Comparison of ENCODE assay signal across 12 cellular contexts in the genomic region with DNA sequence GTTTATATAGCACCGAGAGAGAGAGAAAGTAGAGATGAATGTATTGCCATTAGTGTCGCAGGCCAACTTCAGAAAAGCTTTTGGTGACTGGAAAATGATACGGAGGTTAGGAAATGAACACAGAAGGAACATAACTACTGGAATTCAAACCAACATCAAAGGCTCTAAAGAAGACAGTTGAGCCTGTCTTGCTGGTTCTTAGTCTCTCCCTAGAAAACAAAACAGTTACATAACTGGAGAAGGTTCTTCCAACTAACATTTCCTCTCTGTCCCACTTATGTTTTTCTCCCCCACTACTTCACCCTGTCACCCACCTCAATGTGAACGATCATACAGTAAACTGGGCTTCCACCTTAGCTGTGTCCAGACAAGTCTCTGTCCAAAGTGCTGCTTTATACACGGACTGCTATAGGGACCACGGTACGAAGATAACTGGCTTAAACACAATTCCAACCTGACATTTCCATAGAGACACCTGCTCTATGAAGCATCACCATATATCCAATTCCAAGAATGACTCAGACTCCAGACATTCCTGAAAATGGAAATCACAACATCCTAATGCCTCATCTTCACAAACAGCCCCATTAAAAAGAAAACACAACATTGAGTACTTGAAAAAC.
A peak's percentile ranks its signal among the peaks of the same experiment; 100 is the strongest.
DNase-seq lines count a peak whose midpoint lies in the region; ATAC-seq and TF ChIP-seq lines count a peak whose summit lies in the region.
"Had no signal": no experiment of that assay in that cellular context is flagged by ENCODE, and none has a peak within 500 bp of the region (broad histone marks: within the 10 kb centered on the region; RNA-seq: fewer than 3 reads in every experiment).

No MANE protein-coding gene starts in this region.

- TF ChIP-seq EP300 in suprapubic skin (IDR thresholded peaks at IDR 0.05), result no peak

- CTCF ChIA-PET in activated naive CD4-positive, alpha-beta T cell treated with anti-CD3 and anti-CD28 coated beads, Interleukin-2, amount 10 ng/mL, durations not matched to agents 7 days and 5 days (lab: Charles Lee), result interaction anchor here (1.0 kb wide), 1 partner anchor 86 kb away, joined by 3 read pairs; no protein-coding TSS in a partner anchor
- CTCF ChIA-PET in RWPE1 (lab: Yijun Ruan, JAX), result interaction anchor here (0.6 kb wide), 1 partner anchor 9 kb away, joined by 6 read pairs; no protein-coding TSS in a partner anchor

- no peaks in the 10 kb centered on the region for H3K9me3 Mint-ChIP-seq in activated naive CD4-positive, alpha-beta T cell treated with anti-CD3 and anti-CD28 coated beads, Interleukin-2, amount 10 ng/mL, durations not matched to agents 7 days and 5 days
- H3K9me3 Mint-ChIP-seq in glutamatergic neuron (ENCODE audit: unreplicated experiment), result peaks cover 6% of the 10 kb centered on the region

- H3K36me3 ChIP-seq in suprapubic skin, result no peaks in the 10 kb centered on the region
- H3K36me3 ChIP-seq: ovary had no signal

- no peaks in the 10 kb centered on the region for H3K27me3 ChIP-seq in suprapubic skin
- H3K27me3 ChIP-seq: ovary had no signal

- DNase-seq in activated naive CD4-positive, alpha-beta T cell treated with anti-CD3 and anti-CD28 coated beads, Interleukin-2, amount 10 ng/mL, durations not matched to agents 7 days and 5 days, result no peak
- no peak for DNase-seq in activated naive CD4-positive, alpha-beta T cell treated with Interleukin-2 at 50 U/mL for 16 hours
- DNase-seq in RWPE1 (ENCODE audit: low spot score) (peak; percentile 8), glutamatergic neuron (no peak), suprapubic skin (ENCODE audit: low spot score in 2 of 2) (no peak), midbrain (lab: John Stamatoyannopoulos, UW) (no peak), OCI-M2 (lab: John Stamatoyannopoulos, UW; ENCODE audit: unreplicated experiment) (no peak)
- DNase-seq: activated CD8-positive, alpha-beta memory T cell treated with anti-CD3 and anti-CD28 coated beads for 24 hours; C1 segment of cervical spinal cord; NCI-H1105 treated with DMSO at 0.1 percent for 48 hours; ovary had no signal

- no peak for TF ChIP-seq CTCF in RWPE1 (conservative IDR thresholded peaks at IDR 0.05; ENCODE audit: low read depth)
- TF ChIP-seq CTCF in glutamatergic neuron (IDR thresholded peaks at IDR 0.05; ENCODE audit: partially characterized antibody, unreplicated experiment), result no peak
- TF ChIP-seq CTCF in suprapubic skin (IDR thresholded peaks at IDR 0.05), result no peak

- 59% methylated on average over 7 of the region's 7 CpGs for WGBS in suprapubic skin

- POLR2A ChIA-PET in RWPE1 (lab: Yijun Ruan, JAX; ENCODE audit: low non-redundant PET), result no interaction called here

- no peak for TF ChIP-seq POLR2A in suprapubic skin (IDR thresholded peaks at IDR 0.05)

- peak overlapping the region; percentile 74 for H3K4me3 ChIP-seq in suprapubic skin

- ATAC-seq in GM19324 (IDR thresholded peaks at IDR 0.05; ENCODE audit: low FRiP score, unreplicated experiment), result no peak

- H3K27ac Mint-ChIP-seq in activated naive CD4-positive, alpha-beta T cell treated with anti-CD3 and anti-CD28 coated beads, Interleukin-2, amount 10 ng/mL, durations not matched to agents 7 days and 5 days, result no peak overlapping the region
- no peak overlapping the region for H3K27ac Mint-ChIP-seq in glutamatergic neuron (ENCODE audit: unreplicated experiment)

- H3K4me1 Mint-ChIP-seq in activated naive CD4-positive, alpha-beta T cell treated with anti-CD3 and anti-CD28 coated beads, Interleukin-2, amount 10 ng/mL, durations not matched to agents 7 days and 5 days, result peaks cover 24% of the 10 kb centered on the region
- peaks cover 37% of the 10 kb centered on the region for H3K4me1 Mint-ChIP-seq in glutamatergic neuron (ENCODE audit: low read depth, unreplicated experiment)

- no peaks in the 10 kb centered on the region for H3K9me3 ChIP-seq in suprapubic skin
- H3K9me3 ChIP-seq: ovary had no signal

- peak overlapping the region; percentile 1 for H3K4me3 Mint-ChIP-seq in activated naive CD4-positive, alpha-beta T cell treated with anti-CD3 and anti-CD28 coated beads, Interleukin-2, amount 10 ng/mL, durations not matched to agents 7 days and 5 days
- peak overlapping the region; percentile 93 for H3K4me3 Mint-ChIP-seq in glutamatergic neuron (ENCODE audit: unreplicated experiment)

- H3K36me3 Mint-ChIP-seq in activated naive CD4-positive, alpha-beta T cell treated with anti-CD3 and anti-CD28 coated beads, Interleukin-2, amount 10 ng/mL, durations not matched to agents 7 days and 5 days, result no peaks in the 10 kb centered on the region
- no peaks in the 10 kb centered on the region for H3K36me3 Mint-ChIP-seq in glutamatergic neuron (ENCODE audit: unreplicated experiment)

- no peak overlapping the region for H3K27ac ChIP-seq in RWPE1
- no peak overlapping the region for H3K27ac ChIP-seq in suprapubic skin

- H3K27me3 Mint-ChIP-seq in activated naive CD4-positive, alpha-beta T cell treated with anti-CD3 and anti-CD28 coated beads, Interleukin-2, amount 10 ng/mL, durations not matched to agents 7 days and 5 days, result peaks cover 29% of the 10 kb centered on the region
- H3K27me3 Mint-ChIP-seq in glutamatergic neuron (ENCODE audit: unreplicated experiment), result peaks cover 5% of the 10 kb centered on the region

- H3K4me1 ChIP-seq in suprapubic skin, result peaks cover 51% of the 10 kb centered on the region
